Comparison of ENCODE assay signal across 8 cellular contexts in the genomic region with DNA sequence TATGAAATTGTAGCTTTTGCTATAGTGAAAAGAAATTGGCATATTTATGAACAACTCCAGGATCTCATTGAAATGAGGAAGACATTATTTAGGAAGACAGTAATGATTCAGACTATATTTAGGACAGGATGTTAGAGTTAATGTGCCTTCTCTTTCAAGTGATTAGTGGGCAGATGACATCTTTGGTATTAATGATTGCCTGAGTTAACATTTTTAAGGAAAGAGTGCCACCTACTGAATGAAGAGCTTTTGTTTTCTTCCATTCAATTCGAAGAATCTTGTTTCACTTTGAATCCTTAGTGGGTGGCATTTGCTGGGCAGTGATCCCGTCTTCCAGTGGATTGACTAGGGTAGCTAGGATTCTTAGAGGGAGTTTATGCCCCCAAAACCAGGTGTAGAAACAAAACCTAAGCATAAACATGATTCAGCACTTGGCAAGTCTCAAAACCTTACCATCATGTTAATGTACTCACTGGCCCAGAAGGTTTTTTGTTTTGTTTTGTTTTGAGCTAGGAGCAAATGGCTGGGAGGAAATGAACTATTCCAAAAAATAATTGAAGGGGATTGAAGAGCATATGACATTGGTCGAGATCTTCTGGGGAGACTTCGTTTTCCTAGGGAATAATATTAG. TPM values are rescaled to one million over a fixed set of nuclear protein-coding genes. Genes with fewer than 3 reads are reported as not detected.
DNase-seq lines count a peak whose midpoint lies in the region; ATAC-seq, FAIRE-seq and TF ChIP-seq lines count a peak whose summit lies in the region.

No MANE protein-coding gene starts in this region.

- peak overlapping the region; percentile 89 for H3K4me2 ChIP-seq in fibroblast of lung (ENCODE audit: extremely low read depth, insufficient read depth, low read length)

- no peak overlapping the region for H3K9ac ChIP-seq in fibroblast of lung (ENCODE audit: insufficient read depth, low read length)

- H3K36me3 ChIP-seq in fibroblast of lung (ENCODE audit: control insufficient read depth, insufficient read depth, low read length) = no peaks in the 10 kb centered on the region
- H3K36me3 ChIP-seq in neutrophil = no peaks in the 10 kb centered on the region

- ATAC-seq in GM18498 (IDR thresholded peaks at IDR 0.05; ENCODE audit: unreplicated experiment) = peak; percentile 63
- no peak for ATAC-seq in GM18505 (IDR thresholded peaks at IDR 0.05; ENCODE audit: unreplicated experiment)
- ATAC-seq in GM21360 (IDR thresholded peaks at IDR 0.05; ENCODE audit: unreplicated experiment) = no peak

- H3K27ac ChIP-seq in fibroblast of lung (ENCODE audit: insufficient read depth, low read length) (peak overlapping the region; percentile 16), neutrophil (peak overlapping the region; percentile 57)

- H3K79me2 ChIP-seq in fibroblast of lung (ENCODE audit: control insufficient read depth, insufficient read depth, low read length) = peaks cover 11% of the 10 kb centered on the region

- peak; percentile 68 for TF ChIP-seq CTCF in LNCaP clone FGC (IDR thresholded peaks at IDR 0.05; ENCODE audit: control insufficient read depth, extremely low read depth, insufficient read depth)
- peak; percentile 39 to 47 for TF ChIP-seq CTCF in fibroblast of lung (conservative IDR thresholded peaks at IDR 0.05 in 1 of 2, IDR thresholded peaks at IDR 0.05 in 1 of 2; ENCODE audit: low read depth in 1 of 2, low read length in 2 of 2)
- no peak for TF ChIP-seq CTCF in neutrophil (IDR thresholded peaks at IDR 0.05)

- H4K20me1 ChIP-seq in fibroblast of lung (ENCODE audit: control insufficient read depth, extremely low read depth, insufficient read depth, low read length) = no peaks in the 10 kb centered on the region

- peak; percentile 76 for FAIRE-seq in TTC549 (lab: Jason Lieb, UNC)

- H3K9me3 ChIP-seq in fibroblast of lung (ENCODE audit: control insufficient read depth, insufficient read depth, low read depth, low read length) (no peaks in the 10 kb centered on the region), neutrophil (no peaks in the 10 kb centered on the region)

- no peak for TF ChIP-seq POLR2A in GM18505 (IDR thresholded peaks at IDR 0.05; ENCODE audit: borderline replicate concordance, extremely low read depth, insufficient read depth, insufficient read length)

- H3K27me3 ChIP-seq in fibroblast of lung (ENCODE audit: control insufficient read depth, insufficient read depth, low read length) (no peaks in the 10 kb centered on the region), neutrophil (no peaks in the 10 kb centered on the region)

- DNase-seq in CD1c-positive myeloid dendritic cell (ENCODE audit: extremely low spot score) = peak; percentile 76
- no peak for DNase-seq in LNCaP clone FGC (ENCODE audit: low read depth)
- DNase-seq in fibroblast of lung (ENCODE audit: low read depth in 2 of 2) = peak; percentile 64 to 80

- H2AFZ ChIP-seq in fibroblast of lung (ENCODE audit: low read length) = peak overlapping the region; percentile 45

- peaks cover 3% of the 10 kb centered on the region for H3K4me1 ChIP-seq in fibroblast of lung (ENCODE audit: control insufficient read depth, extremely low read depth, insufficient read depth, low read length)
- H3K4me1 ChIP-seq in neutrophil (ENCODE audit: control insufficient read depth in 1 of 2, insufficient read depth in 1 of 2, low read depth in 1 of 2, low read length in 1 of 2) = peaks cover 3 to 20% of the 10 kb centered on the region in 2 experiments

- H3K4me3 ChIP-seq in LNCaP clone FGC (ENCODE audit: low read depth, low read length) (no peak overlapping the region), fibroblast of lung (replicated peaks in 1 of 4; ENCODE audit: control extremely low read depth in 1 of 4, insufficient read depth in 1 of 4, low read depth in 3 of 4, low read length in 4 of 4) (peak overlapping the region in 2 of 4 experiments; percentile 36 to 39), neutrophil (ENCODE audit: low read depth in 1 of 2, low read length in 1 of 2) (no peak overlapping the region)

RNA-seq across cellular contexts. Expression of a gene that starts 23.2 kb away (rescaled TPM):
- total RNA-seq in fibroblast of lung = 6.8 and 10.3 TPM in 2 replicates
- 3.5 and 5.3 TPM in 2 replicates for polyA plus RNA-seq in fibroblast of lung
- 1.6 and 2.4 TPM in 2 replicates for polyA plus RNA-seq in fibroblast of lung (2012)
- polyA minus RNA-seq in fibroblast of lung (ENCODE audit: low replicate concordance) = 2.4 and 3.8 TPM in 2 replicates
